Comparison of ENCODE assay signal across 9 cellular contexts in genomic region chr10:31134303-31134928, GRCh38.
A peak's percentile ranks its signal among the peaks of the same experiment; 100 is the strongest.
DNase-seq lines count a peak whose midpoint lies in the region; ATAC-seq and TF ChIP-seq lines count a peak whose summit lies in the region.
"Had no signal": no experiment of that assay in that cellular context is flagged by ENCODE, and none has a peak within 500 bp of the region (broad histone marks: within the 10 kb centered on the region; RNA-seq: fewer than 3 reads in every experiment).

No MANE protein-coding gene starts in this region.

- no peak for TF ChIP-seq CTCF in HCT116 (IDR thresholded peaks at IDR 0.05 in 2 of 3, conservative IDR thresholded peaks at IDR 0.05 in 1 of 3; ENCODE audit: borderline replicate concordance in 1 of 3, insufficient read depth in 1 of 3, low read depth in 2 of 3, low read length in 2 of 3)
- no peak for TF ChIP-seq CTCF in hepatocyte (IDR thresholded peaks at IDR 0.05; ENCODE audit: poor library complexity)
- no peak for TF ChIP-seq CTCF in prostate gland (IDR thresholded peaks at IDR 0.05)

- peaks cover 13 to 16% of the 10 kb centered on the region in 2 experiments; a peak in 3 of 4 replicates for H3K4me1 ChIP-seq in HCT116 (ENCODE audit: control insufficient read depth in 1 of 2, insufficient read depth in 2 of 2, low read length in 2 of 2)
- H3K4me1 ChIP-seq in hepatocyte (ENCODE audit: insufficient read depth): peaks cover 21% of the 10 kb centered on the region
- no peaks in the 10 kb centered on the region for H3K4me1 ChIP-seq in prostate gland (replicated peaks)

- ATAC-seq in HCT116 (no peak), HG03571 (IDR thresholded peaks at IDR 0.05; ENCODE audit: unreplicated experiment) (no peak)

- peak overlapping the region; percentile 18; the same call in 1 of the 2 replicates for H3K4me2 ChIP-seq in HCT116 (ENCODE audit: low read length)
- peak overlapping the region; percentile 93 for H3K4me2 ChIP-seq in hepatocyte

- H4K20me1 ChIP-seq in HCT116 (ENCODE audit: insufficient read depth) (no peaks in the 10 kb centered on the region), hepatocyte (ENCODE audit: insufficient read depth, poor library complexity, severe bottlenecking) (no peaks in the 10 kb centered on the region)

- H2AFZ ChIP-seq in HCT116 (ENCODE audit: low read depth, low read length, poor library complexity, severe bottlenecking) (no peak overlapping the region), hepatocyte (peak overlapping the region; percentile 93)

- H3K9me3 ChIP-seq in HCT116 (ENCODE audit: control insufficient read depth in 1 of 2, insufficient read depth in 1 of 2, low read depth in 1 of 2, low read length in 2 of 2) (no peaks in the 10 kb centered on the region), hepatocyte (ENCODE audit: low read depth) (no peaks in the 10 kb centered on the region), prostate gland (no peaks in the 10 kb centered on the region)

- WGBS in hepatocyte (ENCODE audit: low lambda C conversion rate, missing lambda C conversion rate): 13% methylated on average over 23 of the region's 23 CpGs
- 20% methylated on average over 23 of the region's 23 CpGs for WGBS in prostate gland

- no peak for TF ChIP-seq POLR2A in HCT116 (IDR thresholded peaks at IDR 0.05; ENCODE audit: borderline replicate concordance, extremely low read depth, insufficient read depth, insufficient read length)
- TF ChIP-seq POLR2A in prostate gland (IDR thresholded peaks at IDR 0.05): no peak

- H3K27ac ChIP-seq in HCT116 (ENCODE audit: low read depth, low read length): 0 out of 2 replicates have a peak overlapping the region, but pooled peaks have one; percentile 19
- H3K27ac ChIP-seq in hepatocyte: peak overlapping the region; percentile 90
- H3K27ac ChIP-seq in prostate gland: peak overlapping the region; percentile 61 to 72
- H3K27ac ChIP-seq: C4-2B had no signal

- H3K36me3 ChIP-seq in HCT116 (ENCODE audit: control insufficient read depth in 1 of 2, insufficient read depth in 2 of 2, low read length in 2 of 2): no peaks in the 10 kb centered on the region
- H3K36me3 ChIP-seq in hepatocyte (replicated peaks; ENCODE audit: insufficient read depth, low read depth): no peaks in the 10 kb centered on the region
- H3K36me3 ChIP-seq in prostate gland: no peaks in the 10 kb centered on the region

- no TSS peak for BruUV-seq in HCT116 (replicated peaks; lab: Mats Ljungman, UMichigan)

- no peak for TF ChIP-seq RAD21 in HCT116 (IDR thresholded peaks at IDR 0.05; ENCODE audit: low read depth)

- no peak overlapping the region for H3K9ac ChIP-seq in HCT116 (ENCODE audit: low read length)

- CTCF ChIA-PET in HCT116 (lab: Charles Lee): no interaction called here

- H3K79me2 ChIP-seq in HCT116 (ENCODE audit: insufficient read depth, low read length) (no peaks in the 10 kb centered on the region), hepatocyte (no peaks in the 10 kb centered on the region)

- POLR2A ChIA-PET in HCT116 (lab: Charles Lee): interaction anchor here (1.1 kb wide), 1 partner anchor 13 kb away, joined by 3 read pairs; no protein-coding TSS in a partner anchor

- peak; percentile 44 for DNase-seq in NCI-H2107 (lab: John Stamatoyannopoulos, UW)
- DNase-seq in NCI-H2107 treated with DMSO at 0.1 percent for 48 hours (lab: John Stamatoyannopoulos, UW; ENCODE audit: unreplicated experiment): no peak
- DNase-seq in HCT116 (ENCODE audit: low read depth, low spot score): no peak
- peak; percentile 53 for DNase-seq in NCI-H524 treated with DMSO at 0.1 percent for 48 hours (lab: John Stamatoyannopoulos, UW)
- peak; percentile 93 for DNase-seq in amniotic epithelial cell (ENCODE audit: low read depth)
- DNase-seq in hepatocyte (ENCODE audit: low spot score): peak; percentile 39
- DNase-seq in prostate gland (ENCODE audit: low spot score): no peak

- intact Hi-C loops in HCT116 (cut with micrococcal nuclease): no loop called here
- intact Hi-C loops in prostate gland (cut with DNase I): loop anchor here (10.0 kb wide), 1 partner anchor 350 kb away; no protein-coding TSS in a partner anchor

- H3K4me3 ChIP-seq in HCT116 (replicated peaks in 1 of 2; ENCODE audit: low read depth in 1 of 2, low read length in 2 of 2) (no peak overlapping the region), hepatocyte (no peak overlapping the region), prostate gland (peak overlapping the region; percentile 24 to 26)

- H3K9me2 ChIP-seq in HCT116 (ENCODE audit: insufficient read depth): no peaks in the 10 kb centered on the region
- H3K9me2 ChIP-seq in hepatocyte (replicated peaks; ENCODE audit: insufficient read depth): no peaks in the 10 kb centered on the region

- H3K27me3 ChIP-seq in HCT116 (ENCODE audit: insufficient read depth, low read length) (no peaks in the 10 kb centered on the region), hepatocyte (no peaks in the 10 kb centered on the region), prostate gland (replicated peaks; ENCODE audit: insufficient read depth) (no peaks in the 10 kb centered on the region)

- RAD21 ChIA-PET in HCT116 (lab: Charles Lee; ENCODE audit: low non-redundant PET in 1 of 2, low total read pairs in 2 of 2, uncharacterized antibody in 2 of 2, unreplicated experiment in 2 of 2): no interaction called here

TF ChIP-seq in HCT116, 20 proteins besides CTCF, POLR2A, EP300 and RAD21:
- 0 out of 2 replicates have a peak, but pooled peaks have one; percentile 12 for TF ChIP-seq EGR1 (IDR thresholded peaks at IDR 0.05; ENCODE audit: low read depth)
- TF ChIP-seq POLR2AphosphoS5 (IDR thresholded peaks at IDR 0.05; ENCODE audit: low read depth, low read length): no peak
- TF ChIP-seq SP1 (IDR thresholded peaks at IDR 0.05; ENCODE audit: low read depth): no peak

Comparison
In these comparisons a context has a peak if more than half of its experiments do, and no peak if none do; other contexts are left out.
1. DNase-seq: peak in NCI-H2107 (single experiment), NCI-H524 treated with DMSO at 0.1 percent for 48 hours (single experiment), amniotic epithelial cell (single experiment) and hepatocyte (single experiment); none in NCI-H2107 treated with DMSO at 0.1 percent for 48 hours (single experiment), HCT116 (single experiment) and prostate gland (single experiment).
2. H3K27ac ChIP-seq: peak in every context shown above with its lines; median percentile 90 in hepatocyte; 66 in prostate gland; 19 in HCT116.
3. H3K4me3 ChIP-seq: peak in prostate gland (2 of 2); none in HCT116 (0 of 2) and hepatocyte (single experiment).